In the genomic region with DNA sequence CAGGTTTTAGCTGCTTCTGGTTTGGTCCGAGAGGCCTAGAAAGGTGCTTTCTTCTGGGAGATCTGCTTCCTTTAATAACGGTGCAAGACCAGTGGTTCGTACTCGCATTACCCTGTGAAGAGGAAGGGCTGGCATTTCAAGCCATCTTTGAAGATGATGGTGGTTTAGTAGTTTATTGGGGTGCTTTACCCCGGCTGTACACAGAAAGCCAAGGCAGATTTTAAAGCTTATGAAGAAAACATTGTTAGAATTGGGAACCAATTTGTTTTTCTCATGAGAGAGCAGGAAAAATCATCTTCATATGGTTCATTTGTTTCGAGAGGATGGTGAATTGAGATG, we compare ENCODE assay signal across 9 cellular contexts. TPM values are rescaled to one million over a fixed set of nuclear protein-coding genes. Genes with fewer than 3 reads are reported as not detected.
A peak's percentile ranks its signal among the peaks of the same experiment; 100 is the strongest.
DNase-seq lines count a peak whose midpoint lies in the region.
"Had no signal": no experiment of that assay in that cellular context is flagged by ENCODE, and none has a peak within 500 bp of the region (broad histone marks: within the 10 kb centered on the region; RNA-seq: fewer than 3 reads in every experiment).

No MANE protein-coding gene starts in this region.

- H3K27ac ChIP-seq in iPS-20b (ENCODE audit: low read length) (peak overlapping the region; percentile 62), subcutaneous abdominal adipose tissue (ENCODE audit: low read depth, low read length) (peak overlapping the region; percentile 7)

- H3K27ac Mint-ChIP-seq in activated naive CD4-positive, alpha-beta T cell treated with anti-CD3 and anti-CD28 coated beads for 36 hours, result peak overlapping the region; percentile 99
- H3K27ac Mint-ChIP-seq in activated T-helper 1 cell treated with anti-CD3 and anti-CD28 coated beads, Interleukin-12 subunit alpha, Interleukin-12 subunit beta, Interleukin-2, Interleukin-4 antibody, amounts not matched to agents 30 ng/mL and 10 ng/mL and 1 ng/mL, durations not matched to agents 14 hours and 24 hours and 36 hours, result peak overlapping the region; percentile 96

- peak overlapping the region; percentile 99 for H3K4me3 Mint-ChIP-seq in activated naive CD4-positive, alpha-beta T cell treated with anti-CD3 and anti-CD28 coated beads for 36 hours
- H3K4me3 Mint-ChIP-seq in activated T-helper 1 cell treated with anti-CD3 and anti-CD28 coated beads, Interleukin-12 subunit alpha, Interleukin-12 subunit beta, Interleukin-2, Interleukin-4 antibody, amounts not matched to agents 30 ng/mL and 10 ng/mL and 1 ng/mL, durations not matched to agents 14 hours and 24 hours and 36 hours, result peak overlapping the region; percentile 94

- no peaks in the 10 kb centered on the region for H3K9me3 Mint-ChIP-seq in activated naive CD4-positive, alpha-beta T cell treated with anti-CD3 and anti-CD28 coated beads for 36 hours
- no peaks in the 10 kb centered on the region for H3K9me3 Mint-ChIP-seq in activated T-helper 1 cell treated with anti-CD3 and anti-CD28 coated beads, Interleukin-12 subunit alpha, Interleukin-12 subunit beta, Interleukin-2, Interleukin-4 antibody, amounts not matched to agents 30 ng/mL and 10 ng/mL and 1 ng/mL, durations not matched to agents 14 hours and 24 hours and 36 hours

- DNase-seq in activated naive CD4-positive, alpha-beta T cell treated with anti-CD3 and anti-CD28 coated beads for 36 hours, result no peak
- no peak for DNase-seq in activated naive CD4-positive, alpha-beta T cell treated with Interleukin-2 at 50 U/mL for 16 hours
- no peak for DNase-seq in activated T-helper 1 cell treated with anti-CD3 and anti-CD28 coated beads, Interleukin-12 subunit alpha, Interleukin-12 subunit beta, Interleukin-2, Interleukin-4 antibody, amounts not matched to agents 30 ng/mL and 10 ng/mL and 1 ng/mL, durations not matched to agents 14 hours and 24 hours and 36 hours (ENCODE audit: low spot score)
- DNase-seq in activated CD4-positive, CD25-positive, alpha-beta regulatory T cell (lab: John Stamatoyannopoulos, UW), result no peak
- no peak for DNase-seq in GM03348 (ENCODE audit: low spot score)
- no peak for DNase-seq in Ammon's horn (ENCODE audit: low spot score)

- H3K27me3 ChIP-seq in iPS-20b (ENCODE audit: insufficient read depth, low read length), result peaks cover 13% of the 10 kb centered on the region
- H3K27me3 ChIP-seq in subcutaneous abdominal adipose tissue (ENCODE audit: control insufficient read depth in 5 of 5, insufficient read depth in 4 of 5, low read length in 5 of 5), result peaks cover 3 to 25% (median 5%) of the 10 kb centered on the region in 5 donors

- no peaks in the 10 kb centered on the region for H3K9me3 ChIP-seq in iPS-20b (ENCODE audit: insufficient read depth, low read depth, low read length)
- no peaks in the 10 kb centered on the region for H3K9me3 ChIP-seq in subcutaneous abdominal adipose tissue (ENCODE audit: control insufficient read depth in 5 of 5, low read length in 5 of 5)
- H3K9me3 ChIP-seq: left lung had no signal

- H3K9ac ChIP-seq in iPS-20b (ENCODE audit: low read depth, low read length) (peak overlapping the region; percentile 46; the same call in 1 of the 2 replicates), subcutaneous abdominal adipose tissue (ENCODE audit: low read length in 5 of 5) (no peak overlapping the region)

- H3K4me1 Mint-ChIP-seq in activated naive CD4-positive, alpha-beta T cell treated with anti-CD3 and anti-CD28 coated beads for 36 hours (ENCODE audit: low read depth), result peaks cover 59% of the 10 kb centered on the region
- peaks cover 60% of the 10 kb centered on the region for H3K4me1 Mint-ChIP-seq in activated T-helper 1 cell treated with anti-CD3 and anti-CD28 coated beads, Interleukin-12 subunit alpha, Interleukin-12 subunit beta, Interleukin-2, Interleukin-4 antibody, amounts not matched to agents 30 ng/mL and 10 ng/mL and 1 ng/mL, durations not matched to agents 14 hours and 24 hours and 36 hours (ENCODE audit: low read depth)

- intact Hi-C loops in activated naive CD4-positive, alpha-beta T cell treated with anti-CD3 and anti-CD28 coated beads for 36 hours (cut with micrococcal nuclease), result loop anchor here (1.0 kb wide), 5 partner anchors 26 to 392 kb away; no protein-coding TSS in a partner anchor
- intact Hi-C loops in activated T-helper 1 cell treated with anti-CD3 and anti-CD28 coated beads, Interleukin-12 subunit alpha, Interleukin-12 subunit beta, Interleukin-2, Interleukin-4 antibody, amounts not matched to agents 30 ng/mL and 10 ng/mL and 1 ng/mL, durations not matched to agents 14 hours and 24 hours and 36 hours (cut with micrococcal nuclease), result loop anchor here (1.0 to 10.0 kb wide), 6 partner anchors 16 to 522 kb away; a partner anchor contains a TSS

- H3K4me1 ChIP-seq in iPS-20b (ENCODE audit: insufficient read depth, low read length) (peaks cover 24% of the 10 kb centered on the region), subcutaneous abdominal adipose tissue (ENCODE audit: control insufficient read depth in 5 of 5, insufficient read depth in 5 of 5, low read length in 5 of 5) (peaks cover 4 to 90% (median 87%) of the 10 kb centered on the region in 5 donors)

- H3K27me3 Mint-ChIP-seq in activated naive CD4-positive, alpha-beta T cell treated with anti-CD3 and anti-CD28 coated beads for 36 hours (ENCODE audit: low read depth), result no peaks in the 10 kb centered on the region
- H3K27me3 Mint-ChIP-seq in activated T-helper 1 cell treated with anti-CD3 and anti-CD28 coated beads, Interleukin-12 subunit alpha, Interleukin-12 subunit beta, Interleukin-2, Interleukin-4 antibody, amounts not matched to agents 30 ng/mL and 10 ng/mL and 1 ng/mL, durations not matched to agents 14 hours and 24 hours and 36 hours (ENCODE audit: insufficient read depth), result no peaks in the 10 kb centered on the region

- H3K36me3 Mint-ChIP-seq in activated naive CD4-positive, alpha-beta T cell treated with anti-CD3 and anti-CD28 coated beads for 36 hours (ENCODE audit: low read depth), result peaks cover 78% of the 10 kb centered on the region
- peaks cover 67% of the 10 kb centered on the region for H3K36me3 Mint-ChIP-seq in activated T-helper 1 cell treated with anti-CD3 and anti-CD28 coated beads, Interleukin-12 subunit alpha, Interleukin-12 subunit beta, Interleukin-2, Interleukin-4 antibody, amounts not matched to agents 30 ng/mL and 10 ng/mL and 1 ng/mL, durations not matched to agents 14 hours and 24 hours and 36 hours (ENCODE audit: low read depth)

- CTCF ChIA-PET in activated naive CD4-positive, alpha-beta T cell treated with anti-CD3 and anti-CD28 coated beads for 36 hours (lab: Charles Lee), result interaction anchor here (0.7 to 5.0 kb wide), 44 partner anchors 9 to 398 kb away, joined by 3 to 69 read pairs (median 6); no protein-coding TSS in a partner anchor

- peak overlapping the region; percentile 43 for H3K4me3 ChIP-seq in iPS-20b (ENCODE audit: low read length)
- H3K4me3 ChIP-seq in subcutaneous abdominal adipose tissue (ENCODE audit: low read depth in 1 of 5, low read length in 5 of 5), result peak overlapping the region in 1 of 5 donors; percentile 9

- H3K36me3 ChIP-seq in iPS-20b (ENCODE audit: insufficient read depth, low read depth, low read length) (peaks cover 62% of the 10 kb centered on the region), subcutaneous abdominal adipose tissue (ENCODE audit: control insufficient read depth in 5 of 5, insufficient read depth in 5 of 5, low read length in 5 of 5) (peaks cover 5 to 17% (median 13%) of the 10 kb centered on the region in 5 donors)

RNA-seq across cellular contexts. Expression of a gene that starts 3.6 kb away (rescaled TPM):
- total RNA-seq in activated naive CD4-positive, alpha-beta T cell treated with anti-CD3 and anti-CD28 coated beads for 36 hours, result 100 to 1,000 TPM; 486 to 497 TPM
- 548 and 549 TPM in 2 replicates for total RNA-seq in activated T-helper 1 cell treated with anti-CD3 and anti-CD28 coated beads, Interleukin-12 subunit alpha, Interleukin-12 subunit beta, Interleukin-2, Interleukin-4 antibody, amounts not matched to agents 30 ng/mL and 10 ng/mL and 1 ng/mL, durations not matched to agents 14 hours and 24 hours and 36 hours

RNA-seq across cellular contexts. Expression of a gene that starts 43.8 kb away (rescaled TPM):
- 10 to 100 TPM; 10.3 to 12.8 TPM for total RNA-seq in activated naive CD4-positive, alpha-beta T cell treated with anti-CD3 and anti-CD28 coated beads for 36 hours
- total RNA-seq in activated T-helper 1 cell treated with anti-CD3 and anti-CD28 coated beads, Interleukin-12 subunit alpha, Interleukin-12 subunit beta, Interleukin-2, Interleukin-4 antibody, amounts not matched to agents 30 ng/mL and 10 ng/mL and 1 ng/mL, durations not matched to agents 14 hours and 24 hours and 36 hours, result 14.4 TPM in 2 replicates
